22 cellular contexts compared by ENCODE assay signal in genomic region chr3:155496206-155496605, GRCh38.
"Had no signal": no experiment of that assay in that cellular context is flagged by ENCODE, and none has a peak within 500 bp of the region (broad histone marks: within the 10 kb centered on the region; RNA-seq: fewer than 3 reads in every experiment).

No MANE protein-coding gene starts in this region.

- H3K4me1 ChIP-seq: parathyroid adenoma, psoas muscle, right lobe of liver, sigmoid colon, stomach, tibial artery, transverse colon, upper lobe of right lung, uterus had no signal

- H3K27ac ChIP-seq: neural progenitor cell, ovary, parathyroid adenoma, psoas muscle, right lobe of liver, sigmoid colon, stomach, tibial artery, transverse colon, upper lobe of right lung, uterus had no signal

- H3K27me3 ChIP-seq: neural progenitor cell, ovary, right lobe of liver, sigmoid colon, stomach, tibial artery, transverse colon, upper lobe of right lung, uterus had no signal

- DNase-seq: natural killer cell; occipital lobe; ovary; posterior cingulate gyrus; psoas muscle; right cardiac atrium; right lobe of liver; sigmoid colon; small intestine; stimulated activated CD4-positive, alpha-beta T cell treated with anti-CD3 and anti-CD28 coated beads, Interleukin-15, amount 100 ng/mL, for 24 hours; stimulated activated CD4-positive, alpha-beta T cell treated with anti-CD3 and anti-CD28 coated beads, Interleukin-2, amount 100 ng/mL, for 24 hours; stimulated activated CD4-positive, alpha-beta T cell treated with anti-CD3 and anti-CD28 coated beads, Interleukin-2, amount 100 ng/mL, for 48 hours; stimulated activated CD4-positive, alpha-beta T cell treated with anti-CD3 and anti-CD28 coated beads, Interleukin-4, amount 100 ng/mL, for 24 hours; stimulated activated naive B cell treated with anti-CD40 and anti-IgM and Interleukin-4, amounts not matched to agents 10 μg/mL and 1 μg/mL and 100 μg/mL, for 72 hours; stimulated activated naive CD4-positive, alpha-beta T cell treated with Interleukin-2 at 50 U/mL for 16 hours; stomach; tibial artery; transverse colon; upper lobe of right lung; uterus had no signal

- ATAC-seq: natural killer cell, psoas muscle, right cardiac atrium, right lobe of liver, upper lobe of right lung had no signal

- H3K4me3 ChIP-seq: neural progenitor cell, ovary, psoas muscle, right lobe of liver, sigmoid colon, stomach, tibial artery, transverse colon, upper lobe of right lung, uterus had no signal

- H3K9me3 ChIP-seq: ovary, psoas muscle, right lobe of liver, sigmoid colon, stomach, tibial artery, transverse colon, upper lobe of right lung, uterus had no signal

- H3K36me3 ChIP-seq: neural progenitor cell, ovary, right lobe of liver, sigmoid colon, tibial artery, transverse colon, upper lobe of right lung, uterus had no signal
